Comparison of ENCODE assay signal across 1 cellular context in the genomic region with DNA sequence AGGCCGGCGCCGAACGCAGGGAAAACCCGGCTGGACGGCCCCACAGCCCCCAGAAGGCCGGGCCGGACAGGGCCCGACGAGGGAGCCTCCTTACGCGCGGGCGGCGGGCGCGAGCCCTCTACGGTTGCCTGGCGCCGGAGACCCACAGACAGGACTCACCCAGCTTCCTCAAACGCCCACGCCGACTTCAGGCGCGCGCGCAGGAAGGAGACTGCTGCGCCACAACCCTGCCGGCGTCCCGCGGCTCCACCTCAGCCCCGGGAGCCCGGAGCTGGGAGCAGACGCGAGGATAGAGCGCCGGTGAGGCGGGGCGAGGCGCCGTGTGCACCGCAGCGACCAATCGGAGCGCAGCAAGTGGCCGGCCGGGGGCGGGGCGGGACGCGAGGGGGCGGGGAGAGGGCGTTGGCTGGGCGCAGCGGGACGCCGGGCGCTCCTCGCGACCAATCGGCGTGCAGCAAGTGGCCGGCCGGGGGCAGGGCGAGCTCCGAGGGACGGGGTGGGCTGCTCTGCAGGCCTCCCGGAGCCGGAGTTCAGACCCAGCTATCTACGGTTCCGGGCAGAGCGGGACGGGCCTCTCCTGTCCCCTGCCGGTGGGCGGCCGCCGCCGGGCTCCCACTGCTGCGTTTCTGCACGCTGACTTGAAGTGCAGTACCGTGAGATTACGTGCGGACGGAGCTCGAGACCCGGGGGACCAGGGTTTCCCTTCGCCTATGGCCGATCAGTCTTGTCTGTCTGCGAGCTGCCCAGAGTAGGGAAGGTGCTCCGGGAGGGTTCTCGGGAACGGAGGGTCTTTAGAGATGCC.
TF ChIP-seq lines count a peak whose summit lies in the region.

A gene (minus strand): TSS at position 296 of the 802 bp plus-strand sequence. CDS start 11,089 bp downstream, outside the sequence.

TF ChIP-seq in K562, 482 proteins besides CTCF, POLR2A, EP300 and RAD21 (continued from another document and continues in another):
- TF ChIP-seq OTX1 (CRISPR knock-in tag; IDR thresholded peaks at IDR 0.05) (0 out of 2 replicates have a peak, but pooled peaks have one; percentile 59), MCM5 (IDR thresholded peaks at IDR 0.05; ENCODE audit: low read depth) (no peak), POLR2G (IDR thresholded peaks at IDR 0.05; ENCODE audit: low read depth, low read length) (peak; percentile 98), IFI16 (CRISPR knock-in tag; IDR thresholded peaks at IDR 0.05) (no peak), PTBP1 (IDR thresholded peaks at IDR 0.05; ENCODE audit: low read depth, low read length) (no peak), JUND (IDR thresholded peaks at IDR 0.05; ENCODE audit: borderline replicate concordance, low read depth, low read length) (peak; percentile 35; the same call in 1 of the 2 replicates), JUND (tag; IDR thresholded peaks at IDR 0.05; ENCODE audit: borderline replicate concordance, low read depth, low read length) (no peak; the same call in 2 of the 3 replicates), CREM (IDR thresholded peaks at IDR 0.05; ENCODE audit: low read depth) (peak; percentile 88), ZNF239 (CRISPR knock-in tag; IDR thresholded peaks at IDR 0.05) (no peak; the same call in 1 of the 2 replicates), ZEB2 (IDR thresholded peaks at IDR 0.05) (peak; percentile 38; the same call in 1 of the 2 replicates), ETS2 (tag; IDR thresholded peaks at IDR 0.05; ENCODE audit: borderline replicate concordance, poor library complexity, severe bottlenecking) (no peak), FIP1L1 (IDR thresholded peaks at IDR 0.05; ENCODE audit: low read depth, low read length, poor library complexity, severe bottlenecking) (peak; percentile 83), SOX6 (IDR thresholded peaks at IDR 0.05) (peak; percentile 62), PHF8 (IDR thresholded peaks at IDR 0.05; ENCODE audit: borderline replicate concordance, low read length) (peak; percentile 86), MTA1 (IDR thresholded peaks at IDR 0.05; ENCODE audit: borderline replicate concordance) (peak; percentile 45), ZNF324 (CRISPR knock-in tag; IDR thresholded peaks at IDR 0.05) (no peak), ZNF263 (CRISPR knock-in tag; IDR thresholded peaks at IDR 0.05; ENCODE audit: borderline replicate concordance) (peak; percentile 39; the same call in 1 of the 2 replicates)
- TF ChIP-seq, protein P1, sequence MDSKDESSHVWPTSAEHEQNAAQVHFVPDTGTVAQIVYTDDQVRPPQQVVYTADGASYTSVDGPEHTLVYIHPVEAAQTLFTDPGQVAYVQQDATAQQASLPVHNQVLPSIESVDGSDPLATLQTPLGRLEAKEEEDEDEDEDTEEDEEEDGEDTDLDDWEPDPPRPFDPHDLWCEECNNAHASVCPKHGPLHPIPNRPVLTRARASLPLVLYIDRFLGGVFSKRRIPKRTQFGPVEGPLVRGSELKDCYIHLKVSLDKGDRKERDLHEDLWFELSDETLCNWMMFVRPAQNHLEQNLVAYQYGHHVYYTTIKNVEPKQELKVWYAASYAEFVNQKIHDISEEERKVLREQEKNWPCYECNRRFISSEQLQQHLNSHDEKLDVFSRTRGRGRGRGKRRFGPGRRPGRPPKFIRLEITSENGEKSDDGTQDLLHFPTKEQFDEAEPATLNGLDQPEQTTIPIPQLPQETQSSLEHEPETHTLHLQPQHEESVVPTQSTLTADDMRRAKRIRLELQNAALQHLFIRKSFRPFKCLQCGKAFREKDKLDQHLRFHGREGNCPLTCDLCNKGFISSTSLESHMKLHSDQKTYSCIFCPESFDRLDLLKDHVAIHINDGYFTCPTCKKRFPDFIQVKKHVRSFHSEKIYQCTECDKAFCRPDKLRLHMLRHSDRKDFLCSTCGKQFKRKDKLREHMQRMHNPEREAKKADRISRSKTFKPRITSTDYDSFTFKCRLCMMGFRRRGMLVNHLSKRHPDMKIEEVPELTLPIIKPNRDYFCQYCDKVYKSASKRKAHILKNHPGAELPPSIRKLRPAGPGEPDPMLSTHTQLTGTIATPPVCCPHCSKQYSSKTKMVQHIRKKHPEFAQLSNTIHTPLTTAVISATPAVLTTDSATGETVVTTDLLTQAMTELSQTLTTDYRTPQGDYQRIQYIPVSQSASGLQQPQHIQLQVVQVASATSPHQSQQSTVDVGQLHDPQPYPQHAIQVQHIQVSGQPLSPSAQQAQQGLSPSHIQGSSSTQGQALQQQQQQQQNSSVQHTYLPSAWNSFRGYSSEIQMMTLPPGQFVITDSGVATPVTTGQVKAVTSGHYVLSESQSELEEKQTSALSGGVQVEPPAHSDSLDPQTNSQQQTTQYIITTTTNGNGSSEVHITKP (IDR thresholded peaks at IDR 0.05; ENCODE audit: partially characterized antibody), result peak; percentile 43
- TF ChIP-seq, protein P2, sequence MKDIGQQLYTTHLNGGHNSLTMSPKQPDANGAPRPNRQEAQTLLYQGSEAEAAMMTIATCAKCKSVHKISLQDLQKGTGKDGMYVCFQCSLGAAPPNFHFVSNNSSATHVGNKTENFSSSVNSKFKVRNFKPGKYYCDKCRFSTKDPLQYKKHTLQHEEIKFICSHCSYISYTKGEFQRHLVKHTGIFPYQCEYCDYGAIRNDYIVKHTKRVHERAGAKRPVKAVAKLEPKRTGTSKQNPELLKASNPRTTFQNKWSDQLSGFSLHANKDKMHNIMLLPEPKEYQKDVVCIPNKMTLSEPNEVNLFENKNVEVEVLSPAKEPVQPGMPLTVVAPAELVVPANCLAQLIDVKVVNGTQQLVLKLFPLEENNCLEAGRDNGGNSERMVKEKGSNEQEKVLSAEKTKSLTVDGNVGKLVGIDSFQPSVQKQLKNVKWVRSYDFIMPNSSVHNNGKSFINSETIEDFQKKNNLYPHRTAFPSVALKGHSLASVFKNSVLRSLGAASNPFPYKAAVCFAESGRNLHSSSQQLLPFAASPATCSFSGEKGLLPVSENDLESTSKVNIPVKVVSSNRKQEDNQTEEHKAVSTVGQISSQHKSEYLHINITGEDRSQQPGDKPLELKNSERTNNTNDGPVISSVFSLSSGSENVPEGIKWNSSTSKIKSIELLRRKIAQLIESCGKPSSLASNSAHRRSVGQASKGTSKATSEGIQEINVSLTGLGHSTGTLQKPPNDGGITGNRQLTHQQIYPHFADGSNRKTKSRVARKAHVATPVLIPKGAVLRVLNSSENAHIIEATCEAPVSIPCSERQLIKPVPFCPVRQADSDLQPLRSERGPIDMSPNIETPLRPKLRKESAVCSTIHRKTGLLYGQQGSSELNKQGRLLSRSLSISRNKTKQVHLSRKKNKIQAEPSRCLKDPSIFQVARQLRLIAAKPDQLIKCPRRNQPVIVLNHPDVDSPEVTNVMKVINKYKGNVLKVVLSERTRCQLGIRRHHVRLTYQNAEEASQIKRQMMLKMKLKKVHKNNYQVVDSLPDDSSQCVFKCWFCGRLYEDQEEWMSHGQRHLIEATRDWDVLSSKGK (CRISPR knock-in tag; IDR thresholded peaks at IDR 0.05), result no peak
- TF ChIP-seq, protein P3, sequence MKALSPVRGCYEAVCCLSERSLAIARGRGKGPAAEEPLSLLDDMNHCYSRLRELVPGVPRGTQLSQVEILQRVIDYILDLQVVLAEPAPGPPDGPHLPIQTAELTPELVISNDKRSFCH (CRISPR knock-in tag; IDR thresholded peaks at IDR 0.05), result no peak
- TF ChIP-seq, protein P3 (tag; IDR thresholded peaks at IDR 0.05), result 0 out of 2 replicates have a peak, but pooled peaks have one; percentile 57
- TF ChIP-seq, protein P4, sequence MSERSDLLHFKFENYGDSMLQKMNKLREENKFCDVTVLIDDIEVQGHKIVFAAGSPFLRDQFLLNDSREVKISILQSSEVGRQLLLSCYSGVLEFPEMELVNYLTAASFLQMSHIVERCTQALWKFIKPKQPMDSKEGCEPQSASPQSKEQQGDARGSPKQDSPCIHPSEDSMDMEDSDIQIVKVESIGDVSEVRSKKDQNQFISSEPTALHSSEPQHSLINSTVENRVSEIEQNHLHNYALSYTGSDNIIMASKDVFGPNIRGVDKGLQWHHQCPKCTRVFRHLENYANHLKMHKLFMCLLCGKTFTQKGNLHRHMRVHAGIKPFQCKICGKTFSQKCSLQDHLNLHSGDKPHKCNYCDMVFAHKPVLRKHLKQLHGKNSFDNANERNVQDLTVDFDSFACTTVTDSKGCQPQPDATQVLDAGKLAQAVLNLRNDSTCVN (CRISPR knock-in tag; IDR thresholded peaks at IDR 0.05), result peak; percentile 33; the same call in 1 of the 2 replicates
- TF ChIP-seq, protein P5, sequence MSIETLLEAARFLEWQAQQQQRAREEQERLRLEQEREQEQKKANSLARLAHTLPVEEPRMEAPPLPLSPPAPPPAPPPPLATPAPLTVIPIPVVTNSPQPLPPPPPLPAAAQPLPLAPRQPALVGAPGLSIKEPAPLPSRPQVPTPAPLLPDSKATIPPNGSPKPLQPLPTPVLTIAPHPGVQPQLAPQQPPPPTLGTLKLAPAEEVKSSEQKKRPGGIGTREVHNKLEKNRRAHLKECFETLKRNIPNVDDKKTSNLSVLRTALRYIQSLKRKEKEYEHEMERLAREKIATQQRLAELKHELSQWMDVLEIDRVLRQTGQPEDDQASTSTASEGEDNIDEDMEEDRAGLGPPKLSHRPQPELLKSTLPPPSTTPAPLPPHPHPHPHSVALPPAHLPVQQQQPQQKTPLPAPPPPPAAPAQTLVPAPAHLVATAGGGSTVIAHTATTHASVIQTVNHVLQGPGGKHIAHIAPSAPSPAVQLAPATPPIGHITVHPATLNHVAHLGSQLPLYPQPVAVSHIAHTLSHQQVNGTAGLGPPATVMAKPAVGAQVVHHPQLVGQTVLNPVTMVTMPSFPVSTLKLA (conservative IDR thresholded peaks at IDR 0.05), result peak; percentile 62 to 74
- TF ChIP-seq, protein P6, sequence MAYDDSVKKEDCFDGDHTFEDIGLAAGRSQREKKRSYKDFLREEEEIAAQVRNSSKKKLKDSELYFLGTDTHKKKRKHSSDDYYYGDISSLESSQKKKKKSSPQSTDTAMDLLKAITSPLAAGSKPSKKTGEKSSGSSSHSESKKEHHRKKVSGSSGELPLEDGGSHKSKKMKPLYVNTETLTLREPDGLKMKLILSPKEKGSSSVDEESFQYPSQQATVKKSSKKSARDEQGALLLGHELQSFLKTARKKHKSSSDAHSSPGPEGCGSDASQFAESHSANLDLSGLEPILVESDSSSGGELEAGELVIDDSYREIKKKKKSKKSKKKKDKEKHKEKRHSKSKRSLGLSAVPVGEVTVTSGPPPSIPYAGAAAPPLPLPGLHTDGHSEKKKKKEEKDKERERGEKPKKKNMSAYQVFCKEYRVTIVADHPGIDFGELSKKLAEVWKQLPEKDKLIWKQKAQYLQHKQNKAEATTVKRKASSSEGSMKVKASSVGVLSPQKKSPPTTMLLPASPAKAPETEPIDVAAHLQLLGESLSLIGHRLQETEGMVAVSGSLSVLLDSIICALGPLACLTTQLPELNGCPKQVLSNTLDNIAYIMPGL (CRISPR knock-in tag; IDR thresholded peaks at IDR 0.05), result peak; percentile 82
- TF ChIP-seq, protein P7, sequence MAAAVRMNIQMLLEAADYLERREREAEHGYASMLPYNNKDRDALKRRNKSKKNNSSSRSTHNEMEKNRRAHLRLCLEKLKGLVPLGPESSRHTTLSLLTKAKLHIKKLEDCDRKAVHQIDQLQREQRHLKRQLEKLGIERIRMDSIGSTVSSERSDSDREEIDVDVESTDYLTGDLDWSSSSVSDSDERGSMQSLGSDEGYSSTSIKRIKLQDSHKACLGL (CRISPR knock-in tag; IDR thresholded peaks at IDR 0.05; ENCODE audit: borderline replicate concordance, poor library complexity, severe bottlenecking), result no peak
- TF ChIP-seq, protein P8, sequence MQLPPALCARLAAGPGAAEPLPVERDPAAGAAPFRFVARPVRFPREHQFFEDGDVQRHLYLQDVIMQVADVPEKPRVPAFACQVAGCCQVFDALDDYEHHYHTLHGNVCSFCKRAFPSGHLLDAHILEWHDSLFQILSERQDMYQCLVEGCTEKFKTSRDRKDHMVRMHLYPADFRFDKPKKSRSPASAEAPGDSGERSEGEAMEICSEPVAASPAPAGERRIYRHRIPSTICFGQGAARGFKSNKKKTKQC (CRISPR knock-in tag; IDR thresholded peaks at IDR 0.05), result peak; percentile 26; the same call in 1 of the 2 replicates
- TF ChIP-seq, protein P9, sequence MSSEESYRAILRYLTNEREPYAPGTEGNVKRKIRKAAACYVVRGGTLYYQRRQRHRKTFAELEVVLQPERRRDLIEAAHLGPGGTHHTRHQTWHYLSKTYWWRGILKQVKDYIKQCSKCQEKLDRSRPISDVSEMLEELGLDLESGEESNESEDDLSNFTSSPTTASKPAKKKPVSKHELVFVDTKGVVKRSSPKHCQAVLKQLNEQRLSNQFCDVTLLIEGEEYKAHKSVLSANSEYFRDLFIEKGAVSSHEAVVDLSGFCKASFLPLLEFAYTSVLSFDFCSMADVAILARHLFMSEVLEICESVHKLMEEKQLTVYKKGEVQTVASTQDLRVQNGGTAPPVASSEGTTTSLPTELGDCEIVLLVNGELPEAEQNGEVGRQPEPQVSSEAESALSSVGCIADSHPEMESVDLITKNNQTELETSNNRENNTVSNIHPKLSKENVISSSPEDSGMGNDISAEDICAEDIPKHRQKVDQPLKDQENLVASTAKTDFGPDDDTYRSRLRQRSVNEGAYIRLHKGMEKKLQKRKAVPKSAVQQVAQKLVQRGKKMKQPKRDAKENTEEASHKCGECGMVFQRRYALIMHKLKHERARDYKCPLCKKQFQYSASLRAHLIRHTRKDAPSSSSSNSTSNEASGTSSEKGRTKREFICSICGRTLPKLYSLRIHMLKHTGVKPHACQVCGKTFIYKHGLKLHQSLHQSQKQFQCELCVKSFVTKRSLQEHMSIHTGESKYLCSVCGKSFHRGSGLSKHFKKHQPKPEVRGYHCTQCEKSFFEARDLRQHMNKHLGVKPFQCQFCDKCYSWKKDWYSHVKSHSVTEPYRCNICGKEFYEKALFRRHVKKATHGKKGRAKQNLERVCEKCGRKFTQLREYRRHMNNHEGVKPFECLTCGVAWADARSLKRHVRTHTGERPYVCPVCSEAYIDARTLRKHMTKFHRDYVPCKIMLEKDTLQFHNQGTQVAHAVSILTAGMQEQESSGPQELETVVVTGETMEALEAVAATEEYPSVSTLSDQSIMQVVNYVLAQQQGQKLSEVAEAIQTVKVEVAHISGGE (CRISPR knock-in tag; IDR thresholded peaks at IDR 0.05), result peak in 2 of 3 experiments; percentile 76 to 97; a peak in 4 of 6 replicates
